Comparison of ENCODE assay signal across 12 cellular contexts in genomic region chr17:76527016-76527415, GRCh38. TPM values are rescaled to one million over a fixed set of nuclear protein-coding genes. Genes with fewer than 3 reads are reported as not detected.
A peak's percentile ranks its signal among the peaks of the same experiment; 100 is the strongest.
DNase-seq lines count a peak whose midpoint lies in the region; ATAC-seq, FAIRE-seq and TF ChIP-seq lines count a peak whose summit lies in the region.
"Not testable (repeated sequence)": the region's sequence is repeated elsewhere in the genome, so short reads cannot be mapped to it uniquely, and the experiment has no call there.
"Had no signal": no experiment of that assay in that cellular context is flagged by ENCODE, and none has a peak within 500 bp of the region (broad histone marks: within the 10 kb centered on the region; RNA-seq: fewer than 3 reads in every experiment).

No MANE protein-coding gene starts in this region.

- H3K27ac Mint-ChIP-seq in IgD-negative memory B cell, result peak overlapping the region; percentile 56 to 98 (median 97)
- H3K27ac Mint-ChIP-seq in T-helper 17 cell; astrocyte (ENCODE audit: unreplicated experiment): not testable (repeated sequence)

- not testable (repeated sequence) for H2BK5ac ChIP-seq in mesenchymal stem cell (ENCODE audit: low read depth, low read length, poor library complexity, severe bottlenecking)

- H3K9ac ChIP-seq in astrocyte (ENCODE audit: low read length) (peak overlapping the region; percentile 18), fibroblast of lung (ENCODE audit: insufficient read depth, low read length) (peak overlapping the region; percentile 20), mesenchymal stem cell (ENCODE audit: low read length) (peak overlapping the region; percentile 57)

- H3K4me1 ChIP-seq in BE2C (peaks cover 63% of the 10 kb centered on the region), astrocyte (ENCODE audit: insufficient read depth, low read length) (peaks cover 50% of the 10 kb centered on the region), fibroblast of lung (ENCODE audit: control insufficient read depth, extremely low read depth, insufficient read depth, low read length) (peaks cover 44% of the 10 kb centered on the region), mesenchymal stem cell (ENCODE audit: control insufficient read depth, insufficient read depth, low read depth, low read length) (peaks cover 57% of the 10 kb centered on the region), psoas muscle (peaks cover 41% of the 10 kb centered on the region), testis (peaks cover 63% of the 10 kb centered on the region)

- H3K4me3 ChIP-seq in BE2C (ENCODE audit: low read depth, low read length), result peak overlapping the region; percentile 34; the same call in 1 of the 2 replicates
- H3K4me3 ChIP-seq in astrocyte (ENCODE audit: insufficient read depth, low read depth, low read length); fibroblast of lung (replicated peaks in 1 of 4; ENCODE audit: control extremely low read depth in 1 of 4, insufficient read depth in 1 of 4, low read depth in 3 of 4, low read length in 4 of 4); psoas muscle; testis: not testable (repeated sequence)
- peak overlapping the region in 1 of 2 experiments; percentile 24 for H3K4me3 ChIP-seq in mesenchymal stem cell (ENCODE audit: insufficient read depth in 1 of 2, low read depth in 1 of 2, low read length in 2 of 2)

- H2AFZ ChIP-seq in astrocyte (ENCODE audit: low read depth, low read length), result peak overlapping the region; percentile 67
- not testable (repeated sequence) for H2AFZ ChIP-seq in fibroblast of lung (ENCODE audit: low read length); mesenchymal stem cell (ENCODE audit: low read depth, low read length)

- not testable (repeated sequence) for FAIRE-seq in astrocyte (lab: Jason Lieb, UNC)

- H3K9me3 Mint-ChIP-seq in IgD-negative memory B cell; astrocyte (ENCODE audit: unreplicated experiment): not testable (repeated sequence)

- not testable (repeated sequence) for H3K27me3 Mint-ChIP-seq in IgD-negative memory B cell; T-helper 17 cell; astrocyte (ENCODE audit: low read depth, unreplicated experiment)

- peak overlapping the region; percentile 92 for H4K91ac ChIP-seq in mesenchymal stem cell (ENCODE audit: low read length)

- not testable (repeated sequence) for H3K27me3 ChIP-seq in BE2C; astrocyte (ENCODE audit: insufficient read depth, low read length); fibroblast of lung (ENCODE audit: control insufficient read depth, insufficient read depth, low read length); mesenchymal stem cell (ENCODE audit: control insufficient read depth in 1 of 2, insufficient read depth in 1 of 2, low read length in 2 of 2); psoas muscle (ENCODE audit: insufficient read depth in 3 of 3, low read length in 2 of 3); testis

- peak overlapping the region; percentile 85 for H2BK15ac ChIP-seq in mesenchymal stem cell (ENCODE audit: low read depth, poor library complexity, severe bottlenecking)

- ATAC-seq in T-helper 17 cell, psoas muscle: not testable (repeated sequence)

- H4K8ac ChIP-seq in mesenchymal stem cell (ENCODE audit: low read length), result peak overlapping the region; percentile 80

- not testable (repeated sequence) for H3K79me1 ChIP-seq in mesenchymal stem cell (replicated peaks; ENCODE audit: low read length, poor library complexity, severe bottlenecking)

- not testable (repeated sequence) for TF ChIP-seq CTCF in BE2C (IDR thresholded peaks at IDR 0.05; ENCODE audit: low read depth, low read length); astrocyte (IDR thresholded peaks at IDR 0.05; ENCODE audit: insufficient read depth, low read depth, low read length); fibroblast of lung (conservative IDR thresholded peaks at IDR 0.05 in 1 of 2, IDR thresholded peaks at IDR 0.05 in 1 of 2; ENCODE audit: low read depth in 1 of 2, low read length in 2 of 2); psoas muscle (IDR thresholded peaks at IDR 0.05); testis (IDR thresholded peaks at IDR 0.05)

- not testable (repeated sequence) for H3K79me2 ChIP-seq in astrocyte (ENCODE audit: insufficient read depth, low read length); fibroblast of lung (ENCODE audit: control insufficient read depth, insufficient read depth, low read length)

- intact Hi-C loops in psoas muscle (cut with DNase I), result not testable (repeated sequence)
- intact Hi-C loops in testis (cut with DNase I; ENCODE audit: low total_unique reads), result loop anchor here (10.0 kb wide), 1 partner anchor 178 kb away; no protein-coding TSS in a partner anchor

- WGBS in mesenchymal stem cell, result 79% methylated on average over 9 of the region's 9 CpGs
- WGBS in psoas muscle, 3 donors, result 62 to 76% (median 67%) methylated on average over 8 to 9 of the region's 9 CpGs
- WGBS in testis, 2 donors, result 63 to 79% methylated on average over 9 of the region's 9 CpGs

- H3K4me1 Mint-ChIP-seq in IgD-negative memory B cell (peaks cover 18 to 33% (median 26%) of the 10 kb centered on the region in 3 donors), T-helper 17 cell (peaks cover 14% of the 10 kb centered on the region), astrocyte (ENCODE audit: low read depth, unreplicated experiment) (peaks cover 16% of the 10 kb centered on the region)

- peak overlapping the region in 1 of 2 experiments; percentile 52 for H3K4ac ChIP-seq in mesenchymal stem cell (ENCODE audit: low read depth in 1 of 2, low read length in 2 of 2)

- H3K4me2 ChIP-seq in astrocyte (ENCODE audit: low read length), result peak overlapping the region; percentile 77
- H3K4me2 ChIP-seq in fibroblast of lung (ENCODE audit: extremely low read depth, insufficient read depth, low read length); mesenchymal stem cell (ENCODE audit: low read length, poor library complexity, severe bottlenecking): not testable (repeated sequence)

- H3K27ac ChIP-seq in astrocyte (ENCODE audit: low read depth, low read length); fibroblast of lung (ENCODE audit: insufficient read depth, low read length); mesenchymal stem cell (ENCODE audit: low read length, poor library complexity, severe bottlenecking): not testable (repeated sequence)
- H3K27ac ChIP-seq in psoas muscle (peak overlapping the region; percentile 74), testis (peak overlapping the region; percentile 75 to 96)

- DNase-seq in BE2C; T-helper 17 cell; astrocyte (ENCODE audit: low read depth); fibroblast of lung (ENCODE audit: low read depth in 2 of 2); mesenchymal stem cell; psoas muscle; testis: not testable (repeated sequence)

- H2BK12ac ChIP-seq in mesenchymal stem cell (ENCODE audit: low read length in 2 of 2), result peak overlapping the region; percentile 22 to 81

- H3K14ac ChIP-seq in mesenchymal stem cell (ENCODE audit: low read length in 2 of 2), result not testable (repeated sequence)

- H3K36me3 Mint-ChIP-seq in IgD-negative memory B cell; T-helper 17 cell (ENCODE audit: low read depth); astrocyte (ENCODE audit: low read depth, unreplicated experiment): not testable (repeated sequence)

- H2BK120ac ChIP-seq in mesenchymal stem cell (ENCODE audit: low read depth, low read length), result peak overlapping the region; percentile 71

- not testable (repeated sequence) for H3K9me3 ChIP-seq in BE2C; T-helper 17 cell (ENCODE audit: control insufficient read depth, low read length, poor library complexity, severe bottlenecking); astrocyte (ENCODE audit: insufficient read depth, low read depth, low read length); fibroblast of lung (ENCODE audit: control insufficient read depth, insufficient read depth, low read depth, low read length); mesenchymal stem cell (ENCODE audit: control insufficient read depth, low read length); psoas muscle; testis

- H4K20me1 ChIP-seq in astrocyte (ENCODE audit: insufficient read depth, low read length); fibroblast of lung (ENCODE audit: control insufficient read depth, extremely low read depth, insufficient read depth, low read length): not testable (repeated sequence)

- peak overlapping the region; percentile 90 to 91 for H3K18ac ChIP-seq in mesenchymal stem cell (ENCODE audit: low read depth in 1 of 2, low read length in 2 of 2)

- H3K36me3 ChIP-seq in BE2C, result peaks cover 32% of the 10 kb centered on the region
- H3K36me3 ChIP-seq in astrocyte (ENCODE audit: insufficient read depth, low read length); fibroblast of lung (ENCODE audit: control insufficient read depth, insufficient read depth, low read length); mesenchymal stem cell (ENCODE audit: control insufficient read depth in 1 of 2, insufficient read depth in 2 of 2, low read depth in 1 of 2, low read length in 2 of 2); psoas muscle (ENCODE audit: insufficient read depth in 1 of 2, low read depth in 1 of 2); testis (ENCODE audit: low read depth, missing control alignments): not testable (repeated sequence)

- peak overlapping the region; percentile 91 to 99 (median 95) for H3K4me3 Mint-ChIP-seq in IgD-negative memory B cell
- peak overlapping the region; percentile 55 for H3K4me3 Mint-ChIP-seq in T-helper 17 cell
- H3K4me3 Mint-ChIP-seq in astrocyte (ENCODE audit: unreplicated experiment), result not testable (repeated sequence)

- H2AK5ac ChIP-seq in mesenchymal stem cell (ENCODE audit: low read length, severe bottlenecking), result not testable (repeated sequence)

- not testable (repeated sequence) for H3K23ac ChIP-seq in mesenchymal stem cell (ENCODE audit: low read length in 2 of 2)

- TF ChIP-seq POLR2A in testis (IDR thresholded peaks at IDR 0.05), result not testable (repeated sequence)

RNA-seq across cellular contexts. Expression of gene CYGB, which starts 10.5 kb away (rescaled TPM):
- 160 TPM for polyA plus RNA-seq in BE2C (2012; ENCODE audit: insufficient read depth, insufficient read length, low read depth)
- 2.1 TPM for polyA plus RNA-seq in IgD-negative memory B cell
- total RNA-seq in T-helper 17 cell, result not detected
- 20.5 and 29.2 TPM in 2 replicates for total RNA-seq in astrocyte
- 12.4 and 19.5 TPM in 2 replicates for total RNA-seq in fibroblast of lung
- polyA plus RNA-seq in fibroblast of lung, result 9.1 and 10.0 TPM in 2 replicates
- polyA plus RNA-seq in fibroblast of lung (2012), result 19.9 and 25.0 TPM in 2 replicates
- polyA minus RNA-seq in fibroblast of lung (ENCODE audit: low replicate concordance), result 15.1 and 19.0 TPM in 2 replicates
- 313 TPM for polyA plus RNA-seq in mesenchymal stem cell (2013, experiment 1 of 2)
- polyA plus RNA-seq in mesenchymal stem cell (2013, experiment 2 of 2), result 315 TPM
- total RNA-seq in psoas muscle, result 10 to 100 TPM in 3 of 4 donors, 1 to 10 TPM in 1; 9.5 to 14.6 (median 11.9) TPM
- 10 to 100 TPM in 1 of 3 donors, 1 to 10 TPM in 2; 6.4 to 12.6 (median 8.1) TPM for polyA plus RNA-seq in psoas muscle
- total RNA-seq in testis, result 1 to 10 TPM; 3.4 to 7.2 TPM
- 9.9 TPM for polyA plus RNA-seq in testis (ENCODE audit: insufficient read depth, low read depth, low replicate concordance)
- total RNA-seq: activated CD8-positive, alpha-beta memory T cell treated with anti-CD3 and anti-CD28 coated beads, Interleukin-2, amount 10 ng/mL, durations not matched to agents 7 days and 5 days had no signal

RNA-seq across cellular contexts. Expression of gene PRCD, which starts 12.8 kb away (rescaled TPM):
- polyA plus RNA-seq in BE2C (2012; ENCODE audit: insufficient read depth, insufficient read length, low read depth), result 44.2 TPM
- polyA plus RNA-seq in IgD-negative memory B cell, result 24.4 TPM
- total RNA-seq in T-helper 17 cell, result 1 to 10 TPM in 1 of 2 donors, not detected in 1; 1.1 TPM
- 1.5 and 2.2 TPM in 2 replicates for total RNA-seq in astrocyte
- total RNA-seq in fibroblast of lung, result 4.1 and 4.3 TPM in 2 replicates
- 0.72 and 0.89 TPM in 2 replicates for polyA plus RNA-seq in fibroblast of lung
- polyA plus RNA-seq in fibroblast of lung (2012), result 1.1 and 2.0 TPM in 2 replicates
- polyA minus RNA-seq in fibroblast of lung (ENCODE audit: low replicate concordance), result not detected in 2 replicates
- polyA plus RNA-seq in mesenchymal stem cell (2013, experiment 1 of 2), result 13.5 TPM
- 14.0 TPM for polyA plus RNA-seq in mesenchymal stem cell (2013, experiment 2 of 2)
- total RNA-seq in psoas muscle, result 1 to 10 TPM in 2 of 4 donors, under 1 TPM in 2; 0.18 to 1.7 (median 1.0) TPM
- 1 to 10 TPM; 1.2 to 1.6 (median 1.3) TPM for polyA plus RNA-seq in psoas muscle
- 1 to 10 TPM; 3.2 to 3.8 TPM for total RNA-seq in testis
- polyA plus RNA-seq in testis (ENCODE audit: insufficient read depth, low read depth, low replicate concordance), result 4.6 TPM
- total RNA-seq: A172; activated CD8-positive, alpha-beta memory T cell treated with anti-CD3 and anti-CD28 coated beads, Interleukin-2, amount 10 ng/mL, durations not matched to agents 7 days and 5 days; myocyte had no signal

RNA-seq across cellular contexts. Expression of gene RHBDF2, which starts 25.8 kb away (rescaled TPM):
- 4.0 TPM for polyA plus RNA-seq in BE2C (2012; ENCODE audit: insufficient read depth, insufficient read length, low read depth)
- polyA plus RNA-seq in IgD-negative memory B cell, result 160 TPM
- total RNA-seq in T-helper 17 cell, result 10 to 100 TPM; 38.3 to 48.7 TPM
- 27.0 and 30.7 TPM in 2 replicates for total RNA-seq in astrocyte
- total RNA-seq in fibroblast of lung, result 3.9 and 5.1 TPM in 2 replicates
- polyA plus RNA-seq in fibroblast of lung, result 0.94 and 1.7 TPM in 2 replicates
- 2.8 TPM in 2 replicates for polyA plus RNA-seq in fibroblast of lung (2012)
- polyA minus RNA-seq in fibroblast of lung (ENCODE audit: low replicate concordance), result 2.4 and 3.9 TPM in 2 replicates
- 19.9 TPM for polyA plus RNA-seq in mesenchymal stem cell (2013, experiment 1 of 2)
- 18.4 TPM for polyA plus RNA-seq in mesenchymal stem cell (2013, experiment 2 of 2)
- 10 to 100 TPM in 3 of 4 donors, 1 to 10 TPM in 1; 6.6 to 23.1 (median 12.4) TPM for total RNA-seq in psoas muscle
- polyA plus RNA-seq in psoas muscle, result 10 to 100 TPM; 11.2 to 14.7 (median 13.9) TPM
- total RNA-seq in testis, result 10 to 100 TPM; 26.3 to 30.2 TPM
- 9.7 TPM for polyA plus RNA-seq in testis (ENCODE audit: insufficient read depth, low read depth, low replicate concordance)

RNA-seq across cellular contexts. Expression of gene ST6GALNAC2, which starts 58.6 kb away (rescaled TPM):
- not detected for polyA plus RNA-seq in BE2C (2012; ENCODE audit: insufficient read depth, insufficient read length, low read depth)
- polyA plus RNA-seq in IgD-negative memory B cell, result 0.68 TPM
- total RNA-seq in T-helper 17 cell, result 1 to 10 TPM in 1 of 2 donors, under 1 TPM in 1; 0.68 to 2.2 TPM
- total RNA-seq in astrocyte, result 0.79 TPM in 1 of 2 replicates, not detected in the other
- total RNA-seq in fibroblast of lung, result 0.83 and 1.0 TPM in 2 replicates
- polyA plus RNA-seq in fibroblast of lung, result 0.42 and 1.3 TPM in 2 replicates
- polyA plus RNA-seq in fibroblast of lung (2012), result 0.40 and 1.5 TPM in 2 replicates
- polyA minus RNA-seq in fibroblast of lung (ENCODE audit: low replicate concordance), result 3.4 TPM in 1 of 2 replicates, not detected in the other
- 0.72 TPM for polyA plus RNA-seq in mesenchymal stem cell (2013, experiment 1 of 2)
- polyA plus RNA-seq in mesenchymal stem cell (2013, experiment 2 of 2), result 0.78 TPM
- 10 to 100 TPM in 3 of 4 donors, 1 to 10 TPM in 1; 8.1 to 17.8 (median 13.0) TPM for total RNA-seq in psoas muscle
- polyA plus RNA-seq in psoas muscle, result 1 to 10 TPM; 1.2 to 8.7 (median 7.6) TPM
- 10 to 100 TPM; 29.7 to 87.5 TPM for total RNA-seq in testis
- 107 TPM for polyA plus RNA-seq in testis (ENCODE audit: insufficient read depth, low read depth, low replicate concordance)
- total RNA-seq: activated CD8-positive, alpha-beta memory T cell treated with anti-CD3 and anti-CD28 coated beads, Interleukin-2, amount 10 ng/mL, durations not matched to agents 7 days and 5 days had no signal

RNA-seq across cellular contexts. Expression of gene AANAT, which starts 59.6 kb away (rescaled TPM):
- 0.49 TPM for polyA plus RNA-seq in BE2C (2012; ENCODE audit: insufficient read depth, insufficient read length, low read depth)
- polyA plus RNA-seq in IgD-negative memory B cell (1.1 TPM), fibroblast of lung (not detected in 2 replicates), psoas muscle (under 1 TPM in 2 of 3 donors, not detected in 1; 0.09 to 0.13 TPM), testis (ENCODE audit: insufficient read depth, low read depth, low replicate concordance) (4.4 TPM)
- total RNA-seq in T-helper 17 cell (not detected), astrocyte (0.19 TPM in 1 of 2 replicates, not detected in the other), fibroblast of lung (not detected in 2 replicates), psoas muscle (not detected), testis (1 to 10 TPM; 2.0 to 4.3 TPM)
- polyA plus RNA-seq in fibroblast of lung (2012), result not detected in 2 replicates
- not detected in 2 replicates for polyA minus RNA-seq in fibroblast of lung (ENCODE audit: low replicate concordance)
- polyA plus RNA-seq in mesenchymal stem cell (2013, experiment 1 of 2), result 0.03 TPM
- 0.01 TPM for polyA plus RNA-seq in mesenchymal stem cell (2013, experiment 2 of 2)
- total RNA-seq: A172; activated CD8-positive, alpha-beta memory T cell treated with anti-CD3 and anti-CD28 coated beads, Interleukin-2, amount 10 ng/mL, durations not matched to agents 7 days and 5 days; left lung; myocyte had no signal
